Comparison of ENCODE assay signal across 19 cellular contexts in the genomic region with DNA sequence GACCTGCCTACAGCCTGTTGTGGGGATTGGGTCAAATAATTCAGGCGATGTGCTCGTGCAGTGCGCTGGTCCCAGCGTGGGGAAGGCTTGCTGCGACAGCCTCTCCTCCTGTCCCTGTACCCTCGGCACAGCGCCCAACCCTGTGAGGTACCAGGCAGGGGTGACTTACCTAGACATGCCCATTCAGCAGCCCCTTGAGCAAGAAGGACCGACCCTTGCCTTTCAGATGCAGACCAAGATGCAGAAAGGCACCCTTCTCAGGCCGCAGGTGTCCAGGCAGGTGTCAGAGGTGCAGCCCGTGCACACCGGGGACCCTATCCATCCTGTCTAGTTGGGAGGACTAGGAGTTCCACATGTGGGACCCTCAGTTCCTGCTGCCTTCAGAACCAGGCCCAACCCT.
A peak's percentile ranks its signal among the peaks of the same experiment; 100 is the strongest.
DNase-seq lines count a peak whose midpoint lies in the region; ATAC-seq and TF ChIP-seq lines count a peak whose summit lies in the region.
"Had no signal": no experiment of that assay in that cellular context is flagged by ENCODE, and none has a peak within 500 bp of the region (broad histone marks: within the 10 kb centered on the region; RNA-seq: fewer than 3 reads in every experiment).

No MANE protein-coding gene starts in this region.

- H3K27me3 ChIP-seq in left ventricle myocardium inferior (ENCODE audit: low read depth) (no peaks in the 10 kb centered on the region), right atrium auricular region (no peaks in the 10 kb centered on the region), rectal smooth muscle tissue (ENCODE audit: control insufficient read depth, insufficient read depth, low read length) (no peaks in the 10 kb centered on the region), vagina (no peaks in the 10 kb centered on the region), WERI-Rb-1 (ENCODE audit: insufficient read depth, low read depth, severe bottlenecking) (no peaks in the 10 kb centered on the region)

- no peak for TF ChIP-seq POLR2A in vagina (IDR thresholded peaks at IDR 0.05)

- H3K36me3 ChIP-seq in left ventricle myocardium inferior: peaks cover 30% of the 10 kb centered on the region
- peaks cover 26% of the 10 kb centered on the region for H3K36me3 ChIP-seq in right atrium auricular region
- peaks cover 11% of the 10 kb centered on the region for H3K36me3 ChIP-seq in rectal smooth muscle tissue (ENCODE audit: control insufficient read depth, insufficient read depth, low read length)
- H3K36me3 ChIP-seq in vagina: peaks cover 0 to 22% of the 10 kb centered on the region in 2 donors
- H3K36me3 ChIP-seq in WERI-Rb-1: peaks cover 80% of the 10 kb centered on the region

- H3K27me3 Mint-ChIP-seq in immature natural killer cell (ENCODE audit: low read depth in 3 of 3): peaks cover 9 to 20% (median 18%) of the 10 kb centered on the region in 3 donors
- H3K27me3 Mint-ChIP-seq in activated T-cell treated with anti-CD3 and anti-CD28 coated beads, Interleukin-2, amount 50 U/mL, for 4 hours (ENCODE audit: low read depth): no peaks in the 10 kb centered on the region
- H3K27me3 Mint-ChIP-seq: activated naive CD4-positive, alpha-beta T cell treated with anti-CD3 and anti-CD28 coated beads, Interleukin-2, amount 10 ng/mL, durations not matched to agents 7 days and 5 days; activated T-cell treated with anti-CD3 and anti-CD28 coated beads, Interleukin-2, amount 50 U/mL, for 24 hours; type B pancreatic cell had no signal

- H3K4me3 ChIP-seq in left ventricle myocardium inferior (no peak overlapping the region), right atrium auricular region (no peak overlapping the region), rectal smooth muscle tissue (ENCODE audit: low read length) (no peak overlapping the region), vagina (no peak overlapping the region), WERI-Rb-1 (ENCODE audit: low read depth, low read length) (no peak overlapping the region)

- H3K4me1 Mint-ChIP-seq in immature natural killer cell: peaks cover 49 to 50% of the 10 kb centered on the region in 2 donors
- H3K4me1 Mint-ChIP-seq in activated T-cell treated with anti-CD3 and anti-CD28 coated beads, Interleukin-2, amount 50 U/mL, for 4 hours (ENCODE audit: low read depth): peaks cover 29% of the 10 kb centered on the region
- H3K4me1 Mint-ChIP-seq: endodermal cell had no signal

- DNase-seq in left ventricle myocardium inferior (no peak), right atrium auricular region (ENCODE audit: low spot score) (no peak), immature natural killer cell (no peak), vagina (ENCODE audit: extremely low spot score in 2 of 2) (no peak), WERI-Rb-1 (no peak)
- no peak for DNase-seq in activated T-cell treated with anti-CD3 and anti-CD28 coated beads, Interleukin-2, amount 50 U/mL, for 4 hours
- DNase-seq: activated naive CD4-positive, alpha-beta T cell treated with anti-CD3 and anti-CD28 coated beads, Interleukin-2, amount 10 ng/mL, durations not matched to agents 7 days and 5 days; activated T-cell treated with anti-CD3 and anti-CD28 coated beads, Interleukin-2, amount 50 U/mL, for 24 hours; DND-41; endodermal cell; NCI-H1048; NCI-H2029; occipital lobe; T1000 had no signal

- H3K9me3 Mint-ChIP-seq in immature natural killer cell: no peaks in the 10 kb centered on the region
- H3K9me3 Mint-ChIP-seq in activated T-cell treated with anti-CD3 and anti-CD28 coated beads, Interleukin-2, amount 50 U/mL, for 4 hours: no peaks in the 10 kb centered on the region
- H3K9me3 Mint-ChIP-seq: activated naive CD4-positive, alpha-beta T cell treated with anti-CD3 and anti-CD28 coated beads, Interleukin-2, amount 10 ng/mL, durations not matched to agents 7 days and 5 days; activated T-cell treated with anti-CD3 and anti-CD28 coated beads, Interleukin-2, amount 50 U/mL, for 24 hours; endodermal cell; type B pancreatic cell had no signal

- no peak overlapping the region for H3K4me3 Mint-ChIP-seq in immature natural killer cell
- no peak overlapping the region for H3K4me3 Mint-ChIP-seq in activated T-cell treated with anti-CD3 and anti-CD28 coated beads, Interleukin-2, amount 50 U/mL, for 4 hours
- H3K4me3 Mint-ChIP-seq: activated naive CD4-positive, alpha-beta T cell treated with anti-CD3 and anti-CD28 coated beads, Interleukin-2, amount 10 ng/mL, durations not matched to agents 7 days and 5 days; activated T-cell treated with anti-CD3 and anti-CD28 coated beads, Interleukin-2, amount 50 U/mL, for 24 hours; endodermal cell; type B pancreatic cell had no signal

- H3K9me3 ChIP-seq in left ventricle myocardium inferior (replicated peaks) (no peaks in the 10 kb centered on the region), right atrium auricular region (no peaks in the 10 kb centered on the region), vagina (no peaks in the 10 kb centered on the region), WERI-Rb-1 (ENCODE audit: severe bottlenecking) (no peaks in the 10 kb centered on the region)

- H3K36me3 Mint-ChIP-seq in immature natural killer cell: peaks cover 0 to 6% (median 0%) of the 10 kb centered on the region in 3 donors
- H3K36me3 Mint-ChIP-seq in activated T-cell treated with anti-CD3 and anti-CD28 coated beads, Interleukin-2, amount 50 U/mL, for 4 hours (ENCODE audit: insufficient read depth): peaks cover 23% of the 10 kb centered on the region
- H3K36me3 Mint-ChIP-seq: type B pancreatic cell had no signal

- ATAC-seq in activated T-cell treated with anti-CD3 and anti-CD28 coated beads, Interleukin-2, amount 50 U/mL, for 4 hours: no peak
- no peak for ATAC-seq in GM19463 (IDR thresholded peaks at IDR 0.05; ENCODE audit: unreplicated experiment)
- ATAC-seq: activated CD4-positive, CD25-positive, alpha-beta regulatory T cell treated with anti-CD3 and anti-CD28 coated beads, Interleukin-2, amount 50 U/mL, for 24 hours had no signal

- H3K9ac ChIP-seq in rectal smooth muscle tissue (ENCODE audit: low read length): no peak overlapping the region

- H3K27ac Mint-ChIP-seq in immature natural killer cell: peak overlapping the region; percentile 20 to 96 (median 64)
- H3K27ac Mint-ChIP-seq: activated naive CD4-positive, alpha-beta T cell treated with anti-CD3 and anti-CD28 coated beads, Interleukin-2, amount 10 ng/mL, durations not matched to agents 7 days and 5 days; activated T-cell treated with anti-CD3 and anti-CD28 coated beads, Interleukin-2, amount 50 U/mL, for 24 hours; endodermal cell; type B pancreatic cell had no signal

- H3K27ac ChIP-seq in left ventricle myocardium inferior (replicated peaks) (peak overlapping the region; percentile 27), right atrium auricular region (peak overlapping the region in 1 of 2 donors; percentile 20), rectal smooth muscle tissue (ENCODE audit: low read depth, low read length) (peak overlapping the region; percentile 84), vagina (peak overlapping the region; percentile 81), WERI-Rb-1 (no peak overlapping the region)
- H3K27ac ChIP-seq: 22Rv1 had no signal

- H3K4me1 ChIP-seq in left ventricle myocardium inferior (peaks cover 34% of the 10 kb centered on the region), right atrium auricular region (peaks cover 0 to 29% of the 10 kb centered on the region in 2 donors), rectal smooth muscle tissue (ENCODE audit: control insufficient read depth, insufficient read depth, low read length) (peaks cover 26% of the 10 kb centered on the region), vagina (peaks cover 47% of the 10 kb centered on the region)

- TF ChIP-seq CTCF in left ventricle myocardium inferior (IDR thresholded peaks at IDR 0.05; ENCODE audit: borderline replicate concordance) (no peak), right atrium auricular region (IDR thresholded peaks at IDR 0.05) (no peak), vagina (IDR thresholded peaks at IDR 0.05) (no peak), WERI-Rb-1 (IDR thresholded peaks at IDR 0.05; ENCODE audit: low read depth, low read length) (no peak)

- intact Hi-C loops in left ventricle myocardium inferior (cut with micrococcal nuclease): loop anchor here (2.0 kb wide), 1 partner anchor 106 kb away; no protein-coding TSS in a partner anchor
- intact Hi-C loops in vagina (cut with DNase I): no loop called here
